Comparison of ENCODE assay signal across 26 cellular contexts in genomic region chr19:18800079-18800478, GRCh38. TPM values are rescaled to one million over a fixed set of nuclear protein-coding genes. Genes with fewer than 3 reads are reported as not detected.
"Had no signal": no experiment of that assay in that cellular context is flagged by ENCODE, and none has a peak within 500 bp of the region (broad histone marks: within the 10 kb centered on the region; RNA-seq: fewer than 3 reads in every experiment).

No MANE protein-coding gene starts in this region.

- H3K36me3 ChIP-seq: colonic mucosa, esophagus muscularis mucosa, gastroesophageal sphincter, heart right ventricle, left lung, lower lobe of right lung had no signal

- H3K27ac ChIP-seq: colonic mucosa, epithelial cell of prostate, esophagus muscularis mucosa, foreskin keratinocyte, gastroesophageal sphincter, heart right ventricle, left lung, lower lobe of right lung had no signal

- FAIRE-seq: endometrium, frontal cortex, islet of Langerhans, keratinocyte had no signal

- ATAC-seq: effector memory CD8-positive, alpha-beta T cell; foreskin keratinocyte; gastroesophageal sphincter; left cardiac atrium; left lung; left ventricle myocardium superior; lower lobe of right lung; mucosa of descending colon had no signal

- H3K4me3 ChIP-seq: colonic mucosa, esophagus muscularis mucosa, gastroesophageal sphincter, heart right ventricle, left lung, lower lobe of right lung, mucosa of descending colon had no signal

- H3K9me3 ChIP-seq: colonic mucosa, esophagus muscularis mucosa, gastroesophageal sphincter, heart right ventricle, left lung, lower lobe of right lung, mucosa of descending colon had no signal

- H3K4me1 ChIP-seq: colonic mucosa, foreskin keratinocyte, left lung, lower lobe of right lung had no signal

- DNase-seq: colonic mucosa; cortex of kidney; effector CD8-positive, alpha-beta T cell; effector memory CD8-positive, alpha-beta T cell; endodermal cell; erythroblast; foreskin keratinocyte; heart right ventricle; left cardiac atrium; left lung; left ventricle myocardium superior; lower lobe of right lung; mesenchymal stem cell; mucosa of descending colon; naive B cell had no signal

RNA-seq across cellular contexts. Expression of gene COMP, which starts 9.0 kb away (rescaled TPM):
- total RNA-seq: dermis microvascular lymphatic vessel endothelial cell, endodermal cell, foreskin keratinocyte, frontal cortex, kidney epithelial cell, left ventricle myocardium superior, lung microvascular endothelial cell, myocyte had no signal
- polyA plus RNA-seq: foreskin keratinocyte, keratinocyte had no signal
